1 cellular context compared by ENCODE assay signal in the genomic region with DNA sequence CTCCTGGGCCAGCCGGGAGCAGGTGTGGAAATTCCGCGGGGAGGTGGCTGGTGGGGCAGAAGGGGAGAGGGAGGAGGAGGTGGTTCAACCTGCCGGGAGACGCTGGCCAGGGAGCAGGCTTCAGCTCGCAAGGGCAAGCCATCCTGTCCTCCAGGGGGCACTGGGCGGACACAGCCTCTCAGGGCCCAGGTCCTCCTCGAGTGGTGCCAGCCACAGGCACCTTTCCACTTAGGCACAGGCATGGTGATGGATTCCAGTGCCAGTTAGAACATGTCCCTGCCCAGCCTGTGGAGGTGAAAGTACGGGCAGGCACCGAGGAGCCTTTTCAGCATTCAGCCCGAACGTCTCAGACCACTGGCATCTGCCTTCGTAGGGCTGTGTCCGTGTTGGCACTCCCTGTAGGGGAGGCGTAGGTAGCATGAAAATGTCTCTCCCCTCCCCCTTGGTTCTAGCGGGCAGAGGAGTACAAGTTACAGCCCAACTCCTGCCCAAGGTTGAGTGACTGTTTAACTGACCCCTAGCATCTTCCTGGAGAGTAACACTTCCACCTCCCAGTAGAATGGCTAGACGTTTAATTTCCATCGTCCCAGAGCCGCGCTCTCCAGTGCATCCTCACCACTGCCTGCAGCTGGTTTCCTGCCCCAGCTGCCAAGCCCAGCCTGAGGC.
TF ChIP-seq lines count a peak whose summit lies in the region.

No MANE protein-coding gene starts in this region.

TF ChIP-seq in H1, 55 proteins besides CTCF, POLR2A, EP300 and RAD21:
- TF ChIP-seq JUN (IDR thresholded peaks at IDR 0.05; ENCODE audit: low read depth, low read length) = no peak
- no peak for TF ChIP-seq CBX5 (IDR thresholded peaks at IDR 0.05; ENCODE audit: low read depth, low read length)
- no peak for TF ChIP-seq NRF1 (IDR thresholded peaks at IDR 0.05; ENCODE audit: low read depth, low read length)
- TF ChIP-seq SP1 (IDR thresholded peaks at IDR 0.05; ENCODE audit: low read depth, low read length) = no peak
- TF ChIP-seq KDM4A (IDR thresholded peaks at IDR 0.05; ENCODE audit: low read depth, low read length, severe bottlenecking) = no peak
- no peak for TF ChIP-seq KDM5A (IDR thresholded peaks at IDR 0.05; ENCODE audit: low read length)
- TF ChIP-seq RBBP5 (IDR thresholded peaks at IDR 0.05; ENCODE audit: borderline replicate concordance, low read depth, low read length) = no peak
- no peak for TF ChIP-seq TCF12 (IDR thresholded peaks at IDR 0.05; ENCODE audit: low read depth, low read length)
- TF ChIP-seq SUZ12 (IDR thresholded peaks at IDR 0.05; ENCODE audit: low read length) = no peak
- no peak for TF ChIP-seq RXRA (IDR thresholded peaks at IDR 0.05; ENCODE audit: insufficient read depth, low read depth, low read length)
- no peak for TF ChIP-seq YY1 (IDR thresholded peaks at IDR 0.05; ENCODE audit: low read depth, low read length)
- TF ChIP-seq, protein P1, sequence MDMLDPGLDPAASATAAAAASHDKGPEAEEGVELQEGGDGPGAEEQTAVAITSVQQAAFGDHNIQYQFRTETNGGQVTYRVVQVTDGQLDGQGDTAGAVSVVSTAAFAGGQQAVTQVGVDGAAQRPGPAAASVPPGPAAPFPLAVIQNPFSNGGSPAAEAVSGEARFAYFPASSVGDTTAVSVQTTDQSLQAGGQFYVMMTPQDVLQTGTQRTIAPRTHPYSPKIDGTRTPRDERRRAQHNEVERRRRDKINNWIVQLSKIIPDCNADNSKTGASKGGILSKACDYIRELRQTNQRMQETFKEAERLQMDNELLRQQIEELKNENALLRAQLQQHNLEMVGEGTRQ (IDR thresholded peaks at IDR 0.05; ENCODE audit: low read length) = no peak
- TF ChIP-seq ZNF274 (IDR thresholded peaks at IDR 0.05; ENCODE audit: borderline replicate concordance, extremely low read depth, low read length) = no peak
- no peak for TF ChIP-seq ATF3 (IDR thresholded peaks at IDR 0.05; ENCODE audit: insufficient read depth, low read depth, low read length)
- no peak for TF ChIP-seq RFX5 (IDR thresholded peaks at IDR 0.05; ENCODE audit: borderline replicate concordance, low read depth, low read length)
- TF ChIP-seq SAP30 (IDR thresholded peaks at IDR 0.05; ENCODE audit: insufficient read depth, insufficient replicate concordance, low read length) = no peak
- TF ChIP-seq HDAC2 (IDR thresholded peaks at IDR 0.05; ENCODE audit: borderline replicate concordance in 1 of 2, low read depth in 2 of 2, low read length in 2 of 2) = no peak
- TF ChIP-seq PHF8 (conservative IDR thresholded peaks at IDR 0.05; ENCODE audit: low read depth, low read length) = no peak
- TF ChIP-seq NANOG (IDR thresholded peaks at IDR 0.05; ENCODE audit: insufficient read depth, low read depth, low read length, poor library complexity, severe bottlenecking) = no peak
